In the genomic region with DNA sequence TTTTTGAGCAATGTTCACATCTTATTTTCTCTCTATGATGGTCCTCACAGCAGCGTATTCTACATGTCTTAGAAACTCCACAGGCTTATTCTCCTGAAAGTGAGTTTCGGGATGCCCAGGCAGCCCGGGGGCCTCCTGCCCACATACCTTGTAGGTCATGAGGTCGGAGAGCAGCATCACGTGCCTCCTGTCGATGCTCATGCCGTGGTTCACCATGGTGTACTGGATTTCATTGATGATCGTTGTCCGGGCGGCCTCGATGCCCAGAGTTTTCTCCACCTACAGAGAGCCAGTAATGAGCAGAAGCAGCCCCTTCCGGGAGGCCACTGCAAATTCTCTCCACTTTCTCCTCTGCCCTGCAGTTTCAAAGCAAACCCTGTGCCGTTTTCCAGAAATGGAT, we compare ENCODE assay signal across 33 cellular contexts.
"Had no signal": no experiment of that assay in that cellular context is flagged by ENCODE, and none has a peak within 500 bp of the region (broad histone marks: within the 10 kb centered on the region; RNA-seq: fewer than 3 reads in every experiment).

No MANE protein-coding gene starts in this region.

- H3K9me3 ChIP-seq: adrenal gland, body of pancreas, breast epithelium had no signal

- ATAC-seq: activated CD8-positive, alpha-beta T cell treated with anti-CD3 and anti-CD28 coated beads for 36 hours; activated naive CD4-positive, alpha-beta T cell treated with anti-CD3 and anti-CD28 coated beads, Interleukin-2, amount 50 U/mL, for 72 hours; activated T-cell treated with anti-CD3 and anti-CD28 coated beads, Interleukin-2, amount 50 U/mL, for 4 hours; activated T-cell treated with anti-CD3 and anti-CD28 coated beads, Interleukin-2, amount 50 U/mL, for 72 hours; activated T-helper 17 cell treated with anti-CD3 and anti-CD28 coated beads, Interleukin-2, amount 50 U/mL, for 72 hours; body of pancreas had no signal

- H3K4me3 ChIP-seq: adrenal gland, body of pancreas, breast epithelium had no signal

- H3K27ac Mint-ChIP-seq: activated B cell treated with CpG ODN at 0.5 μM for 24 hours; activated CD4-positive, alpha-beta memory T cell treated with anti-CD3 and anti-CD28 coated beads for 36 hours; activated CD4-positive, alpha-beta T cell treated with anti-CD3 and anti-CD28 coated beads, Interleukin-2, amount 10 ng/mL, durations not matched to agents 24 days and 14 days; activated CD8-positive, alpha-beta T cell treated with anti-CD3 and anti-CD28 coated beads for 36 hours; activated naive CD8-positive, alpha-beta T cell treated with anti-CD3 and anti-CD28 coated beads for 36 hours; activated T-cell treated with anti-CD3 and anti-CD28 coated beads, Interleukin-2, amount 50 U/mL, for 72 hours; activated T-helper 1 cell treated with anti-CD3 and anti-CD28 coated beads, Interleukin-12 subunit alpha, Interleukin-12 subunit beta, Interleukin-2, Interleukin-4 antibody, amounts not matched to agents 30 ng/mL and 10 ng/mL and 1 ng/mL, durations not matched to agents 14 hours and 24 hours and 36 hours; activated T-helper 17 cell treated with anti-CD3 and anti-CD28 coated beads, Interleukin-2, amount 50 U/mL, for 72 hours; T-helper 1 cell treated with Interleukin-12 subunit alpha and Interleukin-12 subunit beta and Interleukin-4 antibody, amounts not matched to agents 30 μg/mL and 1 μg/mL, for 36 hours; T-helper 2 cell treated with Interferon-gamma antibody and Interleukin-4, amounts not matched to agents 5 μg/mL and 100 μg/mL, for 36 hours had no signal

- H3K27me3 ChIP-seq: adrenal gland, body of pancreas, brain microvascular endothelial cell, breast epithelium had no signal

- H3K27ac ChIP-seq: adrenal gland, body of pancreas, brain microvascular endothelial cell, breast epithelium, VCaP had no signal

- H3K9me3 Mint-ChIP-seq: activated B cell treated with CpG ODN at 0.5 μM for 24 hours; activated CD4-positive, alpha-beta memory T cell treated with anti-CD3 and anti-CD28 coated beads for 36 hours; activated CD4-positive, alpha-beta T cell treated with anti-CD3 and anti-CD28 coated beads, Interleukin-2, amount 10 ng/mL, durations not matched to agents 24 days and 14 days; activated CD8-positive, alpha-beta T cell treated with anti-CD3 and anti-CD28 coated beads for 36 hours; activated naive CD4-positive, alpha-beta T cell treated with anti-CD3 and anti-CD28 coated beads, Interleukin-2, amount 50 U/mL, for 72 hours; activated naive CD8-positive, alpha-beta T cell treated with anti-CD3 and anti-CD28 coated beads for 36 hours; activated T-cell treated with anti-CD3 and anti-CD28 coated beads, Interleukin-2, amount 50 U/mL, for 4 hours; activated T-cell treated with anti-CD3 and anti-CD28 coated beads, Interleukin-2, amount 50 U/mL, for 72 hours; activated T-helper 1 cell treated with anti-CD3 and anti-CD28 coated beads, Interleukin-12 subunit alpha, Interleukin-12 subunit beta, Interleukin-2, Interleukin-4 antibody, amounts not matched to agents 30 ng/mL and 10 ng/mL and 1 ng/mL, durations not matched to agents 14 hours and 24 hours and 36 hours; activated T-helper 17 cell treated with anti-CD3 and anti-CD28 coated beads, Interleukin-2, amount 50 U/mL, for 72 hours; T-helper 1 cell treated with Interleukin-12 subunit alpha and Interleukin-12 subunit beta and Interleukin-4 antibody, amounts not matched to agents 30 μg/mL and 1 μg/mL, for 36 hours; T-helper 2 cell treated with Interferon-gamma antibody and Interleukin-4, amounts not matched to agents 5 μg/mL and 100 μg/mL, for 36 hours had no signal

- H3K36me3 ChIP-seq: breast epithelium had no signal

- H3K4me1 Mint-ChIP-seq: activated B cell treated with CpG ODN at 0.5 μM for 24 hours; activated CD4-positive, alpha-beta T cell treated with anti-CD3 and anti-CD28 coated beads, Interleukin-2, amount 10 ng/mL, durations not matched to agents 24 days and 14 days; activated naive CD8-positive, alpha-beta T cell treated with anti-CD3 and anti-CD28 coated beads for 36 hours; activated T-helper 17 cell treated with anti-CD3 and anti-CD28 coated beads, Interleukin-2, amount 50 U/mL, for 72 hours had no signal

- H3K4me3 Mint-ChIP-seq: activated B cell treated with CpG ODN at 0.5 μM for 24 hours; activated CD4-positive, alpha-beta memory T cell treated with anti-CD3 and anti-CD28 coated beads for 36 hours; activated CD4-positive, alpha-beta T cell treated with anti-CD3 and anti-CD28 coated beads, Interleukin-2, amount 10 ng/mL, durations not matched to agents 24 days and 14 days; activated CD8-positive, alpha-beta T cell treated with anti-CD3 and anti-CD28 coated beads for 36 hours; activated naive CD8-positive, alpha-beta T cell treated with anti-CD3 and anti-CD28 coated beads for 36 hours; activated T-cell treated with anti-CD3 and anti-CD28 coated beads, Interleukin-2, amount 50 U/mL, for 4 hours; activated T-cell treated with anti-CD3 and anti-CD28 coated beads, Interleukin-2, amount 50 U/mL, for 72 hours; activated T-helper 1 cell treated with anti-CD3 and anti-CD28 coated beads, Interleukin-12 subunit alpha, Interleukin-12 subunit beta, Interleukin-2, Interleukin-4 antibody, amounts not matched to agents 30 ng/mL and 10 ng/mL and 1 ng/mL, durations not matched to agents 14 hours and 24 hours and 36 hours; activated T-helper 17 cell treated with anti-CD3 and anti-CD28 coated beads, Interleukin-2, amount 50 U/mL, for 72 hours; T-helper 1 cell treated with Interleukin-12 subunit alpha and Interleukin-12 subunit beta and Interleukin-4 antibody, amounts not matched to agents 30 μg/mL and 1 μg/mL, for 36 hours; T-helper 2 cell treated with Interferon-gamma antibody and Interleukin-4, amounts not matched to agents 5 μg/mL and 100 μg/mL, for 36 hours had no signal

- DNase-seq: activated B cell treated with CpG ODN at 0.5 μM for 24 hours; activated CD4-positive, alpha-beta memory T cell treated with anti-CD3 and anti-CD28 coated beads for 36 hours; activated CD4-positive, alpha-beta T cell treated with anti-CD3 and anti-CD28 coated beads for 4 hours; activated CD4-positive, alpha-beta T cell treated with anti-CD3 and anti-CD28 coated beads, Interleukin-2, amount 10 ng/mL, durations not matched to agents 24 days and 14 days; activated CD4-positive, alpha-beta T cell treated with anti-CD3 and anti-CD28 coated beads, Interleukin-2, amount 50 U/mL, for 1 hour; activated CD4-positive, alpha-beta T cell treated with anti-CD3 and anti-CD28 coated beads, Interleukin-2, amount 50 U/mL, for 4 hours; activated CD4-positive, CD25-positive, alpha-beta regulatory T cell treated with anti-CD3 and anti-CD28 coated beads, Interleukin-2, amount 50 U/mL, for 72 hours; activated CD8-positive, alpha-beta memory T cell treated with anti-CD3 and anti-CD28 coated beads, Interleukin-2, amount 50 U/mL, for 4 hours; activated CD8-positive, alpha-beta T cell treated with anti-CD3 and anti-CD28 coated beads for 36 hours; activated gamma-delta T cell; activated naive CD4-positive, alpha-beta T cell treated with anti-CD3 and anti-CD28 coated beads, Interleukin-2, amount 50 U/mL, for 16 hours; activated naive CD4-positive, alpha-beta T cell treated with Interleukin-2 at 50 U/mL for 16 hours; activated naive CD8-positive, alpha-beta T cell treated with anti-CD3 and anti-CD28 coated beads for 36 hours; activated T-cell treated with anti-CD3 and anti-CD28 coated beads for 4 hours; activated T-cell treated with anti-CD3 and anti-CD28 coated beads, Interleukin-2, amount 50 U/mL, for 1 hour; activated T-cell treated with anti-CD3 and anti-CD28 coated beads, Interleukin-2, amount 50 U/mL, for 4 hours; activated T-cell treated with anti-CD3 and anti-CD28 coated beads, Interleukin-2, amount 50 U/mL, for 72 hours; adrenal gland; amniotic stem cell; aorta; body of pancreas; brain microvascular endothelial cell; central memory CD4-positive, alpha-beta T cell; T-helper 1 cell; T-helper 2 cell; T-helper 9 cell had no signal

- H3K27me3 Mint-ChIP-seq: activated B cell treated with CpG ODN at 0.5 μM for 24 hours; activated CD4-positive, alpha-beta memory T cell treated with anti-CD3 and anti-CD28 coated beads for 36 hours; activated CD4-positive, alpha-beta T cell treated with anti-CD3 and anti-CD28 coated beads, Interleukin-2, amount 10 ng/mL, durations not matched to agents 24 days and 14 days; activated CD8-positive, alpha-beta T cell treated with anti-CD3 and anti-CD28 coated beads for 36 hours; activated naive CD8-positive, alpha-beta T cell treated with anti-CD3 and anti-CD28 coated beads for 36 hours; activated T-helper 17 cell treated with anti-CD3 and anti-CD28 coated beads, Interleukin-2, amount 50 U/mL, for 72 hours had no signal

- H3K4me1 ChIP-seq: body of pancreas, breast epithelium had no signal
